ENCODE assay signal across 22 cellular contexts in genomic region chr6:105280033-105280432, GRCh38.
"Had no signal": no experiment of that assay in that cellular context is flagged by ENCODE, and none has a peak within 500 bp of the region (broad histone marks: within the 10 kb centered on the region; RNA-seq: fewer than 3 reads in every experiment).

No MANE protein-coding gene starts in this region.

- ATAC-seq: K562 had no signal

- H3K4me3 ChIP-seq: K562, SJSA1, SK-N-MC had no signal

- H3K27me3 ChIP-seq: SJSA1 had no signal

- H3K9me3 ChIP-seq: SJSA1 had no signal

- H3K4me1 ChIP-seq: SJSA1 had no signal

- H3K9ac ChIP-seq: KMS-11 had no signal

- H3K27ac ChIP-seq: HL-60, KMS-11, SJSA1, SK-N-MC had no signal

- DNase-seq: Kasumi-1, MM.1S, NCI-H1092 treated with DMSO at 0.1 percent for 48 hours, NCI-H1436, NCI-H1694, NCI-H187 treated with DMSO at 0.1 percent for 48 hours, NCI-H2029 treated with DMSO at 0.1 percent for 48 hours, NCI-H2171 treated with DMSO at 0.1 percent for 48 hours, NCI-H226, NCI-H446, NCI-H510A, NCI-H524 treated with DMSO at 0.1 percent for 48 hours, NCI-H69, NCI-H774, Right ventricle myocardium superior, RPMI8226, SIG-M5 had no signal
